14 cellular contexts compared by ENCODE assay signal in genomic region chr5:56851258-56851941, GRCh38. TPM values are rescaled to one million over a fixed set of nuclear protein-coding genes. Genes with fewer than 3 reads are reported as not detected.
DNase-seq lines count a peak whose midpoint lies in the region; ATAC-seq and TF ChIP-seq lines count a peak whose summit lies in the region.
"Had no signal": no experiment of that assay in that cellular context is flagged by ENCODE, and none has a peak within 500 bp of the region (broad histone marks: within the 10 kb centered on the region; RNA-seq: fewer than 3 reads in every experiment).

No MANE protein-coding gene starts in this region.

- peak overlapping the region; percentile 16; the same call in 1 of the 2 replicates for H3K27ac ChIP-seq in BLaER1
- H3K27ac ChIP-seq in MM.1S (ENCODE audit: low read length): peak overlapping the region; percentile 36; the same call in 1 of the 2 replicates
- peak overlapping the region; percentile 50 for H3K27ac ChIP-seq in effector memory CD4-positive, alpha-beta T cell (ENCODE audit: insufficient read depth, low read length, poor library complexity, severe bottlenecking)
- H3K27ac ChIP-seq in mesenchymal stem cell (ENCODE audit: low read length, poor library complexity, severe bottlenecking): peak overlapping the region; percentile 49
- H3K27ac ChIP-seq in suprapubic skin: no peak overlapping the region
- H3K27ac ChIP-seq: epithelial cell of prostate, SJSA1, tibial artery had no signal

- no peak overlapping the region for H3K23ac ChIP-seq in mesenchymal stem cell (ENCODE audit: low read length in 2 of 2)

- H3K4me1 ChIP-seq in BLaER1 (peaks cover 100% of the 10 kb centered on the region), MM.1S (ENCODE audit: low read length) (peaks cover 60% of the 10 kb centered on the region), mesenchymal stem cell (ENCODE audit: control insufficient read depth, insufficient read depth, low read depth, low read length) (peaks cover 5% of the 10 kb centered on the region), suprapubic skin (peaks cover 92% of the 10 kb centered on the region)
- peaks cover 51% of the 10 kb centered on the region for H3K4me1 ChIP-seq in effector memory CD4-positive, alpha-beta T cell (ENCODE audit: control insufficient read depth, insufficient read depth, low read length, poor library complexity, severe bottlenecking)

- peaks cover 100% of the 10 kb centered on the region for H4K20me1 ChIP-seq in BLaER1
- H4K20me1 ChIP-seq in MM.1S (ENCODE audit: insufficient read depth, low read length): peaks cover 17% of the 10 kb centered on the region

- H4K8ac ChIP-seq in mesenchymal stem cell (ENCODE audit: low read length): no peak overlapping the region

- no peak for ATAC-seq in HG02763 (IDR thresholded peaks at IDR 0.05; ENCODE audit: unreplicated experiment)
- ATAC-seq in GM21367 (IDR thresholded peaks at IDR 0.05; ENCODE audit: unreplicated experiment): no peak

- H4K91ac ChIP-seq in mesenchymal stem cell (ENCODE audit: low read length): no peak overlapping the region

- H2BK5ac ChIP-seq in mesenchymal stem cell (ENCODE audit: low read depth, low read length, poor library complexity, severe bottlenecking): no peak overlapping the region

- no peak overlapping the region for H3K14ac ChIP-seq in mesenchymal stem cell (ENCODE audit: low read length in 2 of 2)

- WGBS in mesenchymal stem cell: 18% methylated on average over 5 of the region's 6 CpGs
- 61% methylated on average over 6 of the region's 6 CpGs for WGBS in suprapubic skin

- no peaks in the 10 kb centered on the region for H3K27me3 ChIP-seq in BLaER1
- H3K27me3 ChIP-seq in MM.1S (replicated peaks; ENCODE audit: insufficient read depth, low read length): no peaks in the 10 kb centered on the region
- no peaks in the 10 kb centered on the region for H3K27me3 ChIP-seq in effector memory CD4-positive, alpha-beta T cell (replicated peaks; ENCODE audit: control insufficient read depth, insufficient read depth, low read length, poor library complexity, severe bottlenecking)
- no peaks in the 10 kb centered on the region for H3K27me3 ChIP-seq in mesenchymal stem cell (ENCODE audit: control insufficient read depth in 1 of 2, insufficient read depth in 1 of 2, low read length in 2 of 2)
- no peaks in the 10 kb centered on the region for H3K27me3 ChIP-seq in suprapubic skin
- H3K27me3 ChIP-seq: SJSA1, tibial artery had no signal

- H3K9ac ChIP-seq in BLaER1 (peak overlapping the region; percentile 47), MM.1S (ENCODE audit: low read length) (no peak overlapping the region), mesenchymal stem cell (ENCODE audit: low read length) (no peak overlapping the region)

- peak overlapping the region in 1 of 2 experiments; percentile 75 for H2BK12ac ChIP-seq in mesenchymal stem cell (ENCODE audit: low read length in 2 of 2)

- H3K4me2 ChIP-seq in BLaER1 (peak overlapping the region; percentile 78), MM.1S (ENCODE audit: low read depth, low read length) (peak overlapping the region; percentile 27), mesenchymal stem cell (ENCODE audit: low read length, poor library complexity, severe bottlenecking) (peak overlapping the region; percentile 39)

- H2BK120ac ChIP-seq in mesenchymal stem cell (ENCODE audit: low read depth, low read length): peak overlapping the region; percentile 54

- H3K79me2 ChIP-seq in MM.1S (ENCODE audit: low read length): peaks cover 99% of the 10 kb centered on the region

- H3K36me3 ChIP-seq in BLaER1 (peaks cover 26% of the 10 kb centered on the region), MM.1S (replicated peaks; ENCODE audit: insufficient read depth, low read length) (no peaks in the 10 kb centered on the region), mesenchymal stem cell (ENCODE audit: control insufficient read depth in 1 of 2, insufficient read depth in 2 of 2, low read depth in 1 of 2, low read length in 2 of 2) (no peaks in the 10 kb centered on the region), suprapubic skin (no peaks in the 10 kb centered on the region)
- H3K36me3 ChIP-seq in effector memory CD4-positive, alpha-beta T cell (ENCODE audit: control insufficient read depth, insufficient read depth, low read length): no peaks in the 10 kb centered on the region
- H3K36me3 ChIP-seq: SJSA1, tibial artery had no signal

- TF ChIP-seq POLR2A in suprapubic skin (IDR thresholded peaks at IDR 0.05): no peak

- H3K9me2 ChIP-seq in MM.1S (replicated peaks; ENCODE audit: insufficient read depth, low read length): no peaks in the 10 kb centered on the region

- DNase-seq in MM.1S: no peak
- no peak for DNase-seq in effector memory CD4-positive, alpha-beta T cell
- peak; percentile 81 for DNase-seq in mesenchymal stem cell
- DNase-seq in LoVo (ENCODE audit: low spot score): no peak
- no peak for DNase-seq in suprapubic skin (ENCODE audit: low spot score in 2 of 2)
- DNase-seq: H9; NCI-H2029 treated with DMSO at 0.1 percent for 48 hours; stimulated activated CD4-positive, alpha-beta T cell treated with anti-CD3 and anti-CD28 coated beads, Interleukin-2, amount 100 ng/mL, for 24 hours; tibial artery had no signal

- H3K4ac ChIP-seq in mesenchymal stem cell (ENCODE audit: low read depth in 1 of 2, low read length in 2 of 2): peak overlapping the region; percentile 12 to 41

- H3K79me1 ChIP-seq in mesenchymal stem cell (replicated peaks; ENCODE audit: low read length, poor library complexity, severe bottlenecking): peaks cover 1% of the 10 kb centered on the region

- no peak overlapping the region for H2AFZ ChIP-seq in MM.1S (ENCODE audit: low read length)
- H2AFZ ChIP-seq in mesenchymal stem cell (ENCODE audit: low read depth, low read length): no peak overlapping the region

- H3F3A ChIP-seq in MM.1S (ENCODE audit: insufficient read depth, low read length): peaks cover 17% of the 10 kb centered on the region

- H3K4me3 ChIP-seq in BLaER1 (no peak overlapping the region), MM.1S (ENCODE audit: low read length) (no peak overlapping the region), mesenchymal stem cell (ENCODE audit: insufficient read depth in 1 of 2, low read depth in 1 of 2, low read length in 2 of 2) (no peak overlapping the region), suprapubic skin (no peak overlapping the region)
- H3K4me3 ChIP-seq in effector memory CD4-positive, alpha-beta T cell (ENCODE audit: insufficient read depth, low read depth, low read length, poor library complexity, severe bottlenecking): peak overlapping the region; percentile 27
- H3K4me3 ChIP-seq: SJSA1, tibial artery had no signal

- H2BK15ac ChIP-seq in mesenchymal stem cell (ENCODE audit: low read depth, poor library complexity, severe bottlenecking): no peak overlapping the region

- peak overlapping the region in 1 of 2 experiments; percentile 40 for H3K18ac ChIP-seq in mesenchymal stem cell (ENCODE audit: low read depth in 1 of 2, low read length in 2 of 2)

- H3K9me3 ChIP-seq in BLaER1: no peaks in the 10 kb centered on the region
- H3K9me3 ChIP-seq in MM.1S (replicated peaks; ENCODE audit: insufficient read depth, low read length): no peaks in the 10 kb centered on the region
- H3K9me3 ChIP-seq in effector memory CD4-positive, alpha-beta T cell (ENCODE audit: control insufficient read depth, low read length): no peaks in the 10 kb centered on the region
- no peaks in the 10 kb centered on the region for H3K9me3 ChIP-seq in mesenchymal stem cell (ENCODE audit: control insufficient read depth, low read length)
- H3K9me3 ChIP-seq in suprapubic skin: no peaks in the 10 kb centered on the region
- H3K9me3 ChIP-seq: SJSA1, tibial artery had no signal

- no peak for TF ChIP-seq EP300 in suprapubic skin (IDR thresholded peaks at IDR 0.05)

- TF ChIP-seq CTCF in MM.1S (IDR thresholded peaks at IDR 0.05; ENCODE audit: low read length): no peak
- no peak for TF ChIP-seq CTCF in suprapubic skin (IDR thresholded peaks at IDR 0.05)

- no peak overlapping the region for H2AK5ac ChIP-seq in mesenchymal stem cell (ENCODE audit: low read length, severe bottlenecking)

RNA-seq across cellular contexts. Expression of gene MAP3K1, which starts 36.1 kb away (rescaled TPM):
- polyA plus RNA-seq in mesenchymal stem cell (2013, experiment 1 of 2): 11.0 TPM
- 10.8 TPM for polyA plus RNA-seq in mesenchymal stem cell (2013, experiment 2 of 2)
- total RNA-seq in suprapubic skin: 10 to 100 TPM; 48.4 to 89.2 (median 61.1) TPM

RNA-seq across cellular contexts. Expression of gene SETD9, which starts 58.0 kb away (rescaled TPM):
- 4.5 TPM for polyA plus RNA-seq in mesenchymal stem cell (2013, experiment 1 of 2)
- 4.5 TPM for polyA plus RNA-seq in mesenchymal stem cell (2013, experiment 2 of 2)
- total RNA-seq in suprapubic skin: 10 to 100 TPM in 2 of 4 donors, 1 to 10 TPM in 2; 6.3 to 14.4 (median 8.7) TPM

Comparison
In these comparisons a context has a peak if more than half of its experiments do, and no peak if none do; other contexts are left out.
1. H3K4me2 ChIP-seq: peak in every context shown above with its lines; median percentile 78 in BLaER1; 39 in mesenchymal stem cell; 27 in MM.1S.